Comparison of ENCODE assay signal across 9 cellular contexts in the genomic region with DNA sequence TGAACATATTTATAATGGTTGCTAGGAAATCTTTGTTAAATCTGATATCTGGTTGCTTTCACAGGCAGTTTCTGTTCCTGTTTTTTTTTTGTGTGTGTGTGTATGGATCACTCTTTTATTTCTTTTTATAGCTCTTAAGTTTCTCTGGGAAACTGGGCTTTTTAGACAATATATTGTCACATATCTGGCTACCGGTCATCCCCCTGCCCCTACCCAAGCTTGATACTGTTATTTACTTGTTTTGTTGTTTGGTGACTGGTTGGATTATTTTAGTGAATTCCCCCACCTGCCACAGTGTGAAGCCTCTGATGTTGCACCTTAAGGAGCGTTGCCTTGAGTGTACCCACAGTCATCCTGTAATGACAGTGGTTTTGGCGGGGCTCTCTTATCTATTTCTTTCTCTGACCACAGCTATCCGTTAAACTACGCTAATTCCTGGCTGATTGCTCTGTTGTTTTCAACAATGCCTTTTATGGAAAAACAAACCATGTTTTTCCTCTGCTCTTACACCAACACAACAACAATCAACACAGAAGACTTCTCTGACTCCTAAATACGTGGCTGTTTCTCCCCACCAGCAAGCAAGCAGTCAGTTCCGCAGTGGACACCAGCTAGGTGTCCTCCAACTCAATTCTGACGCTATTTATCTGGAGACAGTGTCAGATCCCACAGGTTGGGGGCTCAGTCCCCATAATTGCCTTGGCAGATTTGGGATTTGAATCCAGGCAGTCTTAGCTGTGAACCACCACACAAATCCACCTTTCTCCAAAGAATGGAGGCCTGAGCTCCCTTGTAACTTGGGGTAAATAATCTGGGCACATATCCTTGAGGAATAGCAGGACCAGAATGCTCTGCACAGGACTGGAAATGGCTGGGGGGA. TPM values are rescaled to one million over a fixed set of nuclear protein-coding genes. Genes with fewer than 3 reads are reported as not detected.
A peak's percentile ranks its signal among the peaks of the same experiment; 100 is the strongest.
DNase-seq lines count a peak whose midpoint lies in the region; ATAC-seq and TF ChIP-seq lines count a peak whose summit lies in the region.
"Had no signal": no experiment of that assay in that cellular context is flagged by ENCODE, and none has a peak within 500 bp of the region (broad histone marks: within the 10 kb centered on the region; RNA-seq: fewer than 3 reads in every experiment).

No MANE protein-coding gene starts in this region.

- intact Hi-C loops in dendritic cell treated with granulocyte-macrophage colony-stimulating factor and Interleukin-4, amounts not matched to agents 40 ng/mL and 50 ng/mL, for 4 days (cut with micrococcal nuclease), result loop anchor here (5.0 kb wide), 1 partner anchor 33 kb away; no protein-coding TSS in a partner anchor

- no peak overlapping the region for H3K4me3 ChIP-seq in ACC112 (ENCODE audit: low read depth, low read length)
- peak overlapping the region; percentile 43 for H3K4me3 ChIP-seq in NB4 (ENCODE audit: low read depth, low read length)
- no peak overlapping the region for H3K4me3 ChIP-seq in tibial nerve

- H3K79me2 ChIP-seq in ACC112 (ENCODE audit: control insufficient read depth, insufficient read depth, low read length, unreplicated experiment), result no peaks in the 10 kb centered on the region

- H3K27ac ChIP-seq in ACC112 (ENCODE audit: low read depth, low read length) (peak overlapping the region; percentile 57), tibial nerve (peak overlapping the region in 3 of 4 donors; percentile 67 to 89 (median 84))

- DNase-seq in NB4 (ENCODE audit: low read depth) (peak; percentile 77), tibial nerve (ENCODE audit: low spot score in 2 of 2) (no peak), nephron progenitor cell (no peak), NCI-H524 treated with DMSO at 0.1 percent for 48 hours (lab: John Stamatoyannopoulos, UW) (no peak), middle frontal gyrus (ENCODE audit: extremely low spot score, low spot score) (no peak)

- no peaks in the 10 kb centered on the region for H3K27me3 ChIP-seq in ACC112 (ENCODE audit: insufficient read depth, low read length)
- H3K27me3 ChIP-seq in tibial nerve, result no peaks in the 10 kb centered on the region

- H3K27me3 Mint-ChIP-seq in dendritic cell treated with granulocyte-macrophage colony-stimulating factor and Interleukin-4, amounts not matched to agents 40 ng/mL and 50 ng/mL, for 4 days, result no peaks in the 10 kb centered on the region
- peaks cover 28% of the 10 kb centered on the region for H3K27me3 Mint-ChIP-seq in nephron progenitor cell (ENCODE audit: low read depth, poor library complexity)

- no peaks in the 10 kb centered on the region for H3K36me3 Mint-ChIP-seq in dendritic cell treated with granulocyte-macrophage colony-stimulating factor and Interleukin-4, amounts not matched to agents 40 ng/mL and 50 ng/mL, for 4 days (ENCODE audit: low read depth)
- no peaks in the 10 kb centered on the region for H3K36me3 Mint-ChIP-seq in nephron progenitor cell (ENCODE audit: low read depth)

- 75 to 81% methylated on average over 8 of the region's 8 CpGs for WGBS in tibial nerve, 2 donors

- no peak for TF ChIP-seq EP300 in tibial nerve (IDR thresholded peaks at IDR 0.05)

- peak overlapping the region; percentile 13 for H3K4me3 Mint-ChIP-seq in dendritic cell treated with granulocyte-macrophage colony-stimulating factor and Interleukin-4, amounts not matched to agents 40 ng/mL and 50 ng/mL, for 4 days
- no peak overlapping the region for H3K4me3 Mint-ChIP-seq in nephron progenitor cell

- no peak overlapping the region for H2AFZ ChIP-seq in ACC112 (ENCODE audit: low read length, unreplicated experiment)

- ATAC-seq in GM21367 (IDR thresholded peaks at IDR 0.05; ENCODE audit: unreplicated experiment), result peak; percentile 57

- H3K36me3 ChIP-seq in ACC112 (ENCODE audit: insufficient read depth, low read length), result no peaks in the 10 kb centered on the region
- H3K36me3 ChIP-seq in tibial nerve, result no peaks in the 10 kb centered on the region

- no peaks in the 10 kb centered on the region for H3K9me3 ChIP-seq in tibial nerve

- TF ChIP-seq CTCF in NB4 (IDR thresholded peaks at IDR 0.05; ENCODE audit: low read depth, low read length) (no peak), tibial nerve (IDR thresholded peaks at IDR 0.05) (no peak), nephron progenitor cell (IDR thresholded peaks at IDR 0.05) (no peak)

- peaks cover 73% of the 10 kb centered on the region for H3K4me1 Mint-ChIP-seq in dendritic cell treated with granulocyte-macrophage colony-stimulating factor and Interleukin-4, amounts not matched to agents 40 ng/mL and 50 ng/mL, for 4 days (ENCODE audit: low read depth)
- no peaks in the 10 kb centered on the region for H3K4me1 Mint-ChIP-seq in nephron progenitor cell

- H3K4me1 ChIP-seq in ACC112 (ENCODE audit: control insufficient read depth, insufficient read depth, low read length, unreplicated experiment) (peaks cover 64% of the 10 kb centered on the region), tibial nerve (peaks cover 0 to 57% (median 18%) of the 10 kb centered on the region in 4 donors)

- no peaks in the 10 kb centered on the region for H3K9me3 Mint-ChIP-seq in dendritic cell treated with granulocyte-macrophage colony-stimulating factor and Interleukin-4, amounts not matched to agents 40 ng/mL and 50 ng/mL, for 4 days
- H3K9me3 Mint-ChIP-seq in nephron progenitor cell, result no peaks in the 10 kb centered on the region

- peak overlapping the region; percentile 86 for H3K27ac Mint-ChIP-seq in dendritic cell treated with granulocyte-macrophage colony-stimulating factor and Interleukin-4, amounts not matched to agents 40 ng/mL and 50 ng/mL, for 4 days
- H3K27ac Mint-ChIP-seq in nephron progenitor cell, result no peak overlapping the region

- no peak for TF ChIP-seq POLR2A in NB4 (IDR thresholded peaks at IDR 0.05; ENCODE audit: extremely low read depth, insufficient read length)
- TF ChIP-seq POLR2A in tibial nerve (IDR thresholded peaks at IDR 0.05), result no peak

RNA-seq across cellular contexts. Expression of a gene that starts 10.9 kb away (rescaled TPM):
- total RNA-seq in tibial nerve, result 1 to 10 TPM in 1 of 4 donors, under 1 TPM in 2, not detected in 1; 0.63 to 4.2 (median 0.98) TPM

RNA-seq across cellular contexts. Expression of a gene that starts 37.0 kb away (rescaled TPM):
- not detected for total RNA-seq in tibial nerve
- total RNA-seq: activated CD8-positive, alpha-beta memory T cell treated with anti-CD3 and anti-CD28 coated beads for 36 hours had no signal

RNA-seq across cellular contexts. Expression of a gene that starts 48.8 kb away (rescaled TPM):
- 100 to 1,000 TPM in 3 of 4 donors, 10 to 100 TPM in 1; 98.0 to 170 (median 119) TPM for total RNA-seq in tibial nerve
- total RNA-seq: activated CD8-positive, alpha-beta memory T cell treated with anti-CD3 and anti-CD28 coated beads for 36 hours had no signal
